1 cellular context compared by ENCODE assay signal in genomic region chr19:45170146-45171106, GRCh38.
TF ChIP-seq lines count a peak whose summit lies in the region.

No MANE protein-coding gene starts in this region.

TF ChIP-seq in K562, 482 proteins besides CTCF, POLR2A, EP300 and RAD21:
- TF ChIP-seq ZNF253 (CRISPR knock-in tag; conservative IDR thresholded peaks at IDR 0.05), result no peak
- no peak for TF ChIP-seq RHOXF2B (CRISPR knock-in tag; conservative IDR thresholded peaks at IDR 0.05)
- no peak for TF ChIP-seq SRF (CRISPR knock-in tag; IDR thresholded peaks at IDR 0.05)
- TF ChIP-seq SMARCC2 (IDR thresholded peaks at IDR 0.05; ENCODE audit: low read depth), result no peak
- peak; percentile 38; the same call in 1 of the 2 replicates for TF ChIP-seq VEZF1 (CRISPR knock-in tag; IDR thresholded peaks at IDR 0.05)
- 0 out of 2 replicates have a peak, but pooled peaks have one; percentile 12 for TF ChIP-seq POLR2G (IDR thresholded peaks at IDR 0.05; ENCODE audit: low read depth, low read length)
- TF ChIP-seq, protein P1, sequence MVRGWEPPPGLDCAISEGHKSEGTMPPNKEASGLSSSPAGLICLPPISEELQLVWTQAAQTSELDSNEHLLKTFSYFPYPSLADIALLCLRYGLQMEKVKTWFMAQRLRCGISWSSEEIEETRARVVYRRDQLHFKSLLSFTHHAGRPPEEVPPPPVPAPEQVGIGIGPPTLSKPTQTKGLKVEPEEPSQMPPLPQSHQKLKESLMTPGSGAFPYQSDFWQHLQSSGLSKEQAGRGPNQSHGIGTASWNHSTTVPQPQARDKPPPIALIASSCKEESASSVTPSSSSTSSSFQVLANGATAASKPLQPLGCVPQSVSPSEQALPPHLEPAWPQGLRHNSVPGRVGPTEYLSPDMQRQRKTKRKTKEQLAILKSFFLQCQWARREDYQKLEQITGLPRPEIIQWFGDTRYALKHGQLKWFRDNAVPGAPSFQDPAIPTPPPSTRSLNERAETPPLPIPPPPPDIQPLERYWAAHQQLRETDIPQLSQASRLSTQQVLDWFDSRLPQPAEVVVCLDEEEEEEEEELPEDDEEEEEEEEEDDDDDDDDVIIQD (CRISPR knock-in tag; IDR thresholded peaks at IDR 0.05), result no peak
- TF ChIP-seq BCL6 (CRISPR knock-in tag; IDR thresholded peaks at IDR 0.05), result no peak
- no peak for TF ChIP-seq U2AF1 (optimal IDR thresholded peaks at IDR 0.05; ENCODE audit: low read depth, low read length)
- no peak for TF ChIP-seq AFF4 (CRISPR knock-in tag; IDR thresholded peaks at IDR 0.05)
- TF ChIP-seq POLR3A (IDR thresholded peaks at IDR 0.05; ENCODE audit: borderline replicate concordance, extremely low read depth, insufficient read depth, insufficient read length), result no peak
- no peak for TF ChIP-seq RAD51 (IDR thresholded peaks at IDR 0.05; ENCODE audit: borderline replicate concordance, low read depth)
- 0 out of 2 replicates have a peak, but pooled peaks have one; percentile 10 for TF ChIP-seq ZBTB7A (IDR thresholded peaks at IDR 0.05; ENCODE audit: borderline replicate concordance, control insufficient read depth, low read depth, low read length)
- TF ChIP-seq ZNF431 (CRISPR knock-in tag; IDR thresholded peaks at IDR 0.05), result no peak
- peak; percentile 80 for TF ChIP-seq BCOR (IDR thresholded peaks at IDR 0.05)
- no peak for TF ChIP-seq BRCA1 (IDR thresholded peaks at IDR 0.05)
- TF ChIP-seq BRCA1 (CRISPR knock-in tag; IDR thresholded peaks at IDR 0.05), result 0 out of 2 replicates have a peak, but pooled peaks have one; percentile 35
- no peak for TF ChIP-seq ZNF324 (CRISPR knock-in tag; IDR thresholded peaks at IDR 0.05)
- no peak for TF ChIP-seq RBM17 (IDR thresholded peaks at IDR 0.05; ENCODE audit: borderline replicate concordance, low read depth, low read length)
- TF ChIP-seq MYC (IDR thresholded peaks at IDR 0.05; ENCODE audit: low read depth, low read length), result 0 out of 2 replicates have a peak, but pooled peaks have one; percentile 3
- no peak for TF ChIP-seq MYC (CRISPR knock-in tag; IDR thresholded peaks at IDR 0.05; ENCODE audit: borderline replicate concordance, low read depth)
- TF ChIP-seq FOXJ3 (CRISPR knock-in tag; IDR thresholded peaks at IDR 0.05), result no peak
- no peak for TF ChIP-seq ZNF41 (CRISPR knock-in tag; conservative IDR thresholded peaks at IDR 0.05)
- no peak for TF ChIP-seq SAFB2 (IDR thresholded peaks at IDR 0.05; ENCODE audit: borderline replicate concordance, low read depth, low read length, severe bottlenecking)
- TF ChIP-seq BDP1 (IDR thresholded peaks at IDR 0.05; ENCODE audit: insufficient read depth, insufficient read length), result no peak
- TF ChIP-seq MEF2A (IDR thresholded peaks at IDR 0.05; ENCODE audit: control insufficient read depth, low read depth, low read length), result no peak
- no peak for TF ChIP-seq FOXK2 (conservative IDR thresholded peaks at IDR 0.05 in 1 of 2, IDR thresholded peaks at IDR 0.05 in 1 of 2; ENCODE audit: low read depth in 2 of 2)
- no peak for TF ChIP-seq EHMT2 (IDR thresholded peaks at IDR 0.05)
TF ChIP-seq in K562: peak in this region for 6.
